Comparison of ENCODE assay signal across 7 cellular contexts in the genomic region with DNA sequence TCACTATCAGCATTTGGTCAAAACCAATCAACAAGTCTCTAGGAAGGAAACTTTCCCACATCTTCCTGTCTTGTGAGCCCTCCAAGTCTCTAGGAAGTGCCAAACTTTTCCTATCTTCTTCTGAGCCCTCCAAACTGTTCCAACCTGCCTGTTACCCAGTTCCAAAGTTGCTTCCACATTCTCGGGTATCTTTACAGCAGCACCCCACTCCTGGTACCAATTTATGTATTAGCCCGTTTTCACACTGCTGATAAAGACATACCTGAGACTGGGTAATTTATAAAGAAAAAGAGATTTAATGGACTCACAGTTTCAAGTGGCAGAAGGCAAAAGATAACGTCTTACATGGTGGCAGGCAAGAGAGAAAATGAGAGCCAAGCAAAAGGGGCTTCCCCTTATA. TPM values are rescaled to one million over a fixed set of nuclear protein-coding genes. Genes with fewer than 3 reads are reported as not detected.
DNase-seq lines count a peak whose midpoint lies in the region; ATAC-seq lines count a peak whose summit lies in the region.
"Not testable (repeated sequence)": the region's sequence is repeated elsewhere in the genome, so short reads cannot be mapped to it uniquely, and the experiment has no call there.

No MANE protein-coding gene starts in this region.

- intact Hi-C loops in naive thymus-derived CD4-positive, alpha-beta T cell (cut with micrococcal nuclease): not testable (repeated sequence)

- H3K27me3 Mint-ChIP-seq in CD4-positive, CD25-positive, alpha-beta regulatory T cell; IgD-negative memory B cell; activated T-cell treated with anti-CD3 and anti-CD28 coated beads, Interleukin-2, amount 50 U/mL, for 24 hours; activated naive CD4-positive, alpha-beta T cell treated with anti-CD3 and anti-CD28 coated beads, Interleukin-2, amount 50 U/mL, for 24 hours; central memory CD8-positive, alpha-beta T cell; naive thymus-derived CD4-positive, alpha-beta T cell: not testable (repeated sequence)

- peak overlapping the region in 2 of 3 donors; percentile 31 to 72 for H3K27ac Mint-ChIP-seq in CD4-positive, CD25-positive, alpha-beta regulatory T cell
- H3K27ac Mint-ChIP-seq in IgD-negative memory B cell: peak overlapping the region; percentile 29 to 71 (median 64)
- peak overlapping the region; percentile 64 for H3K27ac Mint-ChIP-seq in activated T-cell treated with anti-CD3 and anti-CD28 coated beads, Interleukin-2, amount 50 U/mL, for 24 hours
- H3K27ac Mint-ChIP-seq in activated naive CD4-positive, alpha-beta T cell treated with anti-CD3 and anti-CD28 coated beads, Interleukin-2, amount 50 U/mL, for 24 hours: peak overlapping the region; percentile 36
- H3K27ac Mint-ChIP-seq in central memory CD8-positive, alpha-beta T cell (ENCODE audit: low read depth): peak overlapping the region; percentile 54
- H3K27ac Mint-ChIP-seq in naive thymus-derived CD4-positive, alpha-beta T cell: peak overlapping the region in 7 of 9 donors; percentile 8 to 86 (median 73)
- H3K27ac Mint-ChIP-seq in stimulated activated effector memory CD8-positive, alpha-beta T cell treated with anti-CD3 and anti-CD28 coated beads, Interleukin-12 subunit alpha, Interleukin-12 subunit beta, amount 100 ng/mL, for 72 hours: peak overlapping the region; percentile 44

- H3K4me1 Mint-ChIP-seq in CD4-positive, CD25-positive, alpha-beta regulatory T cell: peaks cover 12 to 77% (median 57%) of the 10 kb centered on the region in 4 donors
- H3K4me1 Mint-ChIP-seq in IgD-negative memory B cell: peaks cover 45 to 54% (median 50%) of the 10 kb centered on the region in 3 donors
- H3K4me1 Mint-ChIP-seq in activated T-cell treated with anti-CD3 and anti-CD28 coated beads, Interleukin-2, amount 50 U/mL, for 24 hours (ENCODE audit: low read depth): peaks cover 72% of the 10 kb centered on the region
- H3K4me1 Mint-ChIP-seq in activated naive CD4-positive, alpha-beta T cell treated with anti-CD3 and anti-CD28 coated beads, Interleukin-2, amount 50 U/mL, for 24 hours: peaks cover 72% of the 10 kb centered on the region
- peaks cover 67% of the 10 kb centered on the region for H3K4me1 Mint-ChIP-seq in central memory CD8-positive, alpha-beta T cell
- H3K4me1 Mint-ChIP-seq in naive thymus-derived CD4-positive, alpha-beta T cell: peaks cover 26 to 86% (median 77%) of the 10 kb centered on the region in 7 donors
- peaks cover 58% of the 10 kb centered on the region for H3K4me1 Mint-ChIP-seq in stimulated activated effector memory CD8-positive, alpha-beta T cell treated with anti-CD3 and anti-CD28 coated beads, Interleukin-12 subunit alpha, Interleukin-12 subunit beta, amount 100 ng/mL, for 72 hours

- H3K27ac ChIP-seq in CD4-positive, CD25-positive, alpha-beta regulatory T cell (ENCODE audit: insufficient read depth, low read length, poor library complexity, severe bottlenecking); naive thymus-derived CD4-positive, alpha-beta T cell (ENCODE audit: low read depth, low read length): not testable (repeated sequence)

- H3K36me3 ChIP-seq in CD4-positive, CD25-positive, alpha-beta regulatory T cell (ENCODE audit: control insufficient read depth, insufficient read depth, low read length): peaks cover 46% of the 10 kb centered on the region
- peaks cover 0 to 16% (median 0%) of the 10 kb centered on the region in 3 experiments for H3K36me3 ChIP-seq in naive thymus-derived CD4-positive, alpha-beta T cell (ENCODE audit: control insufficient read depth in 2 of 3, insufficient read depth in 3 of 3, low read length in 3 of 3)

- CTCF ChIA-PET in naive thymus-derived CD4-positive, alpha-beta T cell (lab: Charles Lee): not testable (repeated sequence)

- H3K4me3 Mint-ChIP-seq in CD4-positive, CD25-positive, alpha-beta regulatory T cell; activated T-cell treated with anti-CD3 and anti-CD28 coated beads, Interleukin-2, amount 50 U/mL, for 24 hours; activated naive CD4-positive, alpha-beta T cell treated with anti-CD3 and anti-CD28 coated beads, Interleukin-2, amount 50 U/mL, for 24 hours; central memory CD8-positive, alpha-beta T cell; stimulated activated effector memory CD8-positive, alpha-beta T cell treated with anti-CD3 and anti-CD28 coated beads, Interleukin-12 subunit alpha, Interleukin-12 subunit beta, amount 100 ng/mL, for 72 hours: not testable (repeated sequence)
- H3K4me3 Mint-ChIP-seq in IgD-negative memory B cell: peak overlapping the region in 2 of 4 donors; percentile 28 to 34
- peak overlapping the region in 5 of 10 donors; percentile 3 to 67 (median 41) for H3K4me3 Mint-ChIP-seq in naive thymus-derived CD4-positive, alpha-beta T cell

- not testable (repeated sequence) for H3K27me3 ChIP-seq in CD4-positive, CD25-positive, alpha-beta regulatory T cell (ENCODE audit: control insufficient read depth, insufficient read depth, low read length); naive thymus-derived CD4-positive, alpha-beta T cell (ENCODE audit: control insufficient read depth in 2 of 2, insufficient read depth in 2 of 2, low read length in 2 of 2)

- H3K9me3 ChIP-seq in CD4-positive, CD25-positive, alpha-beta regulatory T cell (ENCODE audit: control insufficient read depth in 2 of 2, low read length in 2 of 2): peaks cover 10 to 35% of the 10 kb centered on the region in 2 experiments
- H3K9me3 ChIP-seq in naive thymus-derived CD4-positive, alpha-beta T cell (ENCODE audit: control insufficient read depth in 2 of 3, low read length in 3 of 3): peaks cover 0 to 24% (median 0%) of the 10 kb centered on the region in 3 experiments

- DNase-seq in CD4-positive, CD25-positive, alpha-beta regulatory T cell; activated T-cell treated with anti-CD3 and anti-CD28 coated beads, Interleukin-2, amount 50 U/mL, for 24 hours; central memory CD8-positive, alpha-beta T cell (ENCODE audit: low spot score in 2 of 2); naive thymus-derived CD4-positive, alpha-beta T cell; stimulated activated effector memory CD8-positive, alpha-beta T cell treated with anti-CD3 and anti-CD28 coated beads, Interleukin-12 subunit alpha, Interleukin-12 subunit beta, amount 100 ng/mL, for 72 hours (ENCODE audit: low spot score in 2 of 2): not testable (repeated sequence)

- not testable (repeated sequence) for H3K4me3 ChIP-seq in CD4-positive, CD25-positive, alpha-beta regulatory T cell (ENCODE audit: low read depth, low read length); naive thymus-derived CD4-positive, alpha-beta T cell (ENCODE audit: low read length)

- H3K9me3 Mint-ChIP-seq in CD4-positive, CD25-positive, alpha-beta regulatory T cell: peaks cover 0 to 29% (median 8%) of the 10 kb centered on the region in 7 donors
- H3K9me3 Mint-ChIP-seq in IgD-negative memory B cell: peaks cover 0 to 19% (median 10%) of the 10 kb centered on the region in 3 donors
- peaks cover 35% of the 10 kb centered on the region for H3K9me3 Mint-ChIP-seq in activated T-cell treated with anti-CD3 and anti-CD28 coated beads, Interleukin-2, amount 50 U/mL, for 24 hours
- H3K9me3 Mint-ChIP-seq in activated naive CD4-positive, alpha-beta T cell treated with anti-CD3 and anti-CD28 coated beads, Interleukin-2, amount 50 U/mL, for 24 hours; stimulated activated effector memory CD8-positive, alpha-beta T cell treated with anti-CD3 and anti-CD28 coated beads, Interleukin-12 subunit alpha, Interleukin-12 subunit beta, amount 100 ng/mL, for 72 hours: not testable (repeated sequence)
- H3K9me3 Mint-ChIP-seq in central memory CD8-positive, alpha-beta T cell: peaks cover 12% of the 10 kb centered on the region
- H3K9me3 Mint-ChIP-seq in naive thymus-derived CD4-positive, alpha-beta T cell: peaks cover 7 to 34% (median 24%) of the 10 kb centered on the region in 11 donors

- peaks cover 54% of the 10 kb centered on the region for H3K36me3 Mint-ChIP-seq in CD4-positive, CD25-positive, alpha-beta regulatory T cell
- peaks cover 22% of the 10 kb centered on the region for H3K36me3 Mint-ChIP-seq in IgD-negative memory B cell
- peaks cover 94% of the 10 kb centered on the region for H3K36me3 Mint-ChIP-seq in activated T-cell treated with anti-CD3 and anti-CD28 coated beads, Interleukin-2, amount 50 U/mL, for 24 hours (ENCODE audit: low read depth)
- H3K36me3 Mint-ChIP-seq in activated naive CD4-positive, alpha-beta T cell treated with anti-CD3 and anti-CD28 coated beads, Interleukin-2, amount 50 U/mL, for 24 hours: peaks cover 47% of the 10 kb centered on the region
- not testable (repeated sequence) for H3K36me3 Mint-ChIP-seq in central memory CD8-positive, alpha-beta T cell (ENCODE audit: insufficient read depth)
- peaks cover 16 to 82% (median 63%) of the 10 kb centered on the region in 5 donors for H3K36me3 Mint-ChIP-seq in naive thymus-derived CD4-positive, alpha-beta T cell
- H3K36me3 Mint-ChIP-seq in stimulated activated effector memory CD8-positive, alpha-beta T cell treated with anti-CD3 and anti-CD28 coated beads, Interleukin-12 subunit alpha, Interleukin-12 subunit beta, amount 100 ng/mL, for 72 hours: peaks cover 88% of the 10 kb centered on the region

- H3K4me1 ChIP-seq in CD4-positive, CD25-positive, alpha-beta regulatory T cell (ENCODE audit: control insufficient read depth, insufficient read depth, low read length, poor library complexity, severe bottlenecking): peaks cover 17% of the 10 kb centered on the region
- H3K4me1 ChIP-seq in naive thymus-derived CD4-positive, alpha-beta T cell (ENCODE audit: control insufficient read depth in 2 of 2, insufficient read depth in 2 of 2, low read length in 2 of 2): peaks cover 7 to 41% of the 10 kb centered on the region in 2 donors

- not testable (repeated sequence) for ATAC-seq in CD4-positive, CD25-positive, alpha-beta regulatory T cell (ENCODE audit: low read depth in 2 of 2); central memory CD8-positive, alpha-beta T cell (replicated peaks; ENCODE audit: extremely low read depth, poor library complexity, severe bottlenecking); naive thymus-derived CD4-positive, alpha-beta T cell; stimulated activated effector memory CD8-positive, alpha-beta T cell treated with anti-CD3 and anti-CD28 coated beads, Interleukin-12 subunit alpha, Interleukin-12 subunit beta, amount 100 ng/mL, for 72 hours

- POLR2A ChIA-PET in naive thymus-derived CD4-positive, alpha-beta T cell (lab: Charles Lee): not testable (repeated sequence)

RNA-seq across cellular contexts. Expression of gene TMEM243, which starts 13.8 kb away (rescaled TPM):
- total RNA-seq in CD4-positive, CD25-positive, alpha-beta regulatory T cell: 98.0 TPM
- 10 to 100 TPM; 56.9 to 83.9 (median 78.3) TPM for polyA plus RNA-seq in CD4-positive, CD25-positive, alpha-beta regulatory T cell
- polyA plus RNA-seq in IgD-negative memory B cell: 125 TPM
- 100 to 1,000 TPM in 4 of 5 experiments, 10 to 100 TPM in 1; 50.0 to 153 (median 125) TPM for total RNA-seq in naive thymus-derived CD4-positive, alpha-beta T cell
- 100 to 1,000 TPM in 1 of 2 donors, 10 to 100 TPM in 1; 81.3 to 111 TPM for polyA plus RNA-seq in naive thymus-derived CD4-positive, alpha-beta T cell

RNA-seq across cellular contexts. Expression of gene DMTF1, which starts 53.4 kb away (rescaled TPM):
- 167 TPM for total RNA-seq in CD4-positive, CD25-positive, alpha-beta regulatory T cell
- 10 to 100 TPM; 27.9 to 34.6 (median 31.7) TPM for polyA plus RNA-seq in CD4-positive, CD25-positive, alpha-beta regulatory T cell
- 35.1 TPM for polyA plus RNA-seq in IgD-negative memory B cell
- total RNA-seq in naive thymus-derived CD4-positive, alpha-beta T cell: 100 to 1,000 TPM; 118 to 159 (median 131) TPM
- 10 to 100 TPM; 33.9 to 36.2 TPM for polyA plus RNA-seq in naive thymus-derived CD4-positive, alpha-beta T cell
